10 cellular contexts compared by ENCODE assay signal in genomic region chr1:197224160-197224559, GRCh38. TPM values are rescaled to one million over a fixed set of nuclear protein-coding genes. Genes with fewer than 3 reads are reported as not detected.
DNase-seq lines count a peak whose midpoint lies in the region; ATAC-seq, FAIRE-seq and TF ChIP-seq lines count a peak whose summit lies in the region.
"Had no signal": no experiment of that assay in that cellular context is flagged by ENCODE, and none has a peak within 500 bp of the region (broad histone marks: within the 10 kb centered on the region; RNA-seq: fewer than 3 reads in every experiment).

No MANE protein-coding gene starts in this region.

- WGBS in endodermal cell (ENCODE audit: insufficient coverage in 1 of 2, insufficient read length in 1 of 2), 2 experiments, result 100% methylated on average over 1 of the region's 1 CpG; no CpG with 5 or more reads in 1 of the 2 experiments

- H3K27ac ChIP-seq in DOHH2 (ENCODE audit: low read depth, low read length), result no peak overlapping the region
- no peak overlapping the region for H3K27ac ChIP-seq in endodermal cell (ENCODE audit: low read depth, low read length)
- no peak overlapping the region for H3K27ac ChIP-seq in neural progenitor cell

- H3K9me3 ChIP-seq in DOHH2 (ENCODE audit: control insufficient read depth, insufficient read depth, low read length) (no peaks in the 10 kb centered on the region), endodermal cell (ENCODE audit: control insufficient read depth, low read length) (no peaks in the 10 kb centered on the region), neural progenitor cell (ENCODE audit: low read depth) (no peaks in the 10 kb centered on the region)

- no peak for FAIRE-seq in GM19239 (lab: Jason Lieb, UNC)

- no peaks in the 10 kb centered on the region for H3K36me3 ChIP-seq in DOHH2 (ENCODE audit: control insufficient read depth, low read length)
- H3K36me3 ChIP-seq in endodermal cell (ENCODE audit: control insufficient read depth, insufficient read depth, low read length), result no peaks in the 10 kb centered on the region
- H3K36me3 ChIP-seq in neural progenitor cell, result no peaks in the 10 kb centered on the region

- no peak overlapping the region for H2AFZ ChIP-seq in neural progenitor cell (replicated peaks)

- H3K79me2 ChIP-seq in DOHH2 (ENCODE audit: control insufficient read depth, low read length), result no peaks in the 10 kb centered on the region
- no peaks in the 10 kb centered on the region for H3K79me2 ChIP-seq in neural progenitor cell (ENCODE audit: low read depth)

- H3K27ac Mint-ChIP-seq in endodermal cell (no peak overlapping the region), neural progenitor cell (no peak overlapping the region)
- H3K27ac Mint-ChIP-seq: H9 had no signal

- peak overlapping the region; percentile 43 for H3K4me2 ChIP-seq in DOHH2 (ENCODE audit: low read length)
- no peak overlapping the region for H3K4me2 ChIP-seq in neural progenitor cell

- peak overlapping the region; percentile 18 for H3K4me3 ChIP-seq in DOHH2 (ENCODE audit: low read length)
- no peak overlapping the region for H3K4me3 ChIP-seq in endodermal cell (ENCODE audit: low read length)
- H3K4me3 ChIP-seq in neural progenitor cell, result no peak overlapping the region

- TF ChIP-seq CTCF in DOHH2 (IDR thresholded peaks at IDR 0.05; ENCODE audit: low read depth, low read length, poor library complexity, severe bottlenecking) (no peak), endodermal cell (conservative IDR thresholded peaks at IDR 0.05) (peak; percentile 33), neural progenitor cell (IDR thresholded peaks at IDR 0.05) (peak; percentile 8)

- H3K9me2 ChIP-seq in DOHH2 (replicated peaks; ENCODE audit: control insufficient read depth, low read length), result no peaks in the 10 kb centered on the region

- H3K4me1 Mint-ChIP-seq in endodermal cell, result peaks cover 9% of the 10 kb centered on the region
- peaks cover 10% of the 10 kb centered on the region for H3K4me1 Mint-ChIP-seq in neural progenitor cell

- no peak for ATAC-seq in HG03342 (IDR thresholded peaks at IDR 0.05; ENCODE audit: unreplicated experiment)

- H3K4me1 ChIP-seq in DOHH2 (ENCODE audit: control insufficient read depth, low read length) (peaks cover 16% of the 10 kb centered on the region), endodermal cell (ENCODE audit: control insufficient read depth, insufficient read depth, low read length) (peaks cover 4% of the 10 kb centered on the region), neural progenitor cell (no peaks in the 10 kb centered on the region)

- H3K9me3 Mint-ChIP-seq in endodermal cell, result peaks cover 5% of the 10 kb centered on the region
- H3K9me3 Mint-ChIP-seq in neural progenitor cell, result peaks cover 10% of the 10 kb centered on the region
- H3K9me3 Mint-ChIP-seq: H9 had no signal

- no peaks in the 10 kb centered on the region for H4K20me1 ChIP-seq in DOHH2 (ENCODE audit: control insufficient read depth, insufficient read depth, low read depth, low read length)
- H4K20me1 ChIP-seq in neural progenitor cell (ENCODE audit: low read depth), result no peaks in the 10 kb centered on the region

- H3K27me3 Mint-ChIP-seq in endodermal cell (ENCODE audit: insufficient read depth) (no peaks in the 10 kb centered on the region), neural progenitor cell (ENCODE audit: insufficient read depth, low read depth) (no peaks in the 10 kb centered on the region)

- H3F3A ChIP-seq in DOHH2 (ENCODE audit: control insufficient read depth, insufficient read depth) (no peaks in the 10 kb centered on the region), neural progenitor cell (ENCODE audit: low read depth) (no peaks in the 10 kb centered on the region)

- H3K27me3 ChIP-seq in DOHH2 (ENCODE audit: control insufficient read depth, low read length) (no peaks in the 10 kb centered on the region), endodermal cell (ENCODE audit: control insufficient read depth, insufficient read depth, low read length, poor library complexity, severe bottlenecking) (no peaks in the 10 kb centered on the region), neural progenitor cell (no peaks in the 10 kb centered on the region)

- H3K36me3 Mint-ChIP-seq in endodermal cell (ENCODE audit: low read depth) (no peaks in the 10 kb centered on the region), neural progenitor cell (no peaks in the 10 kb centered on the region)

- peak; percentile 15 for DNase-seq in NCI-H1694 treated with DMSO at 0.1 percent for 48 hours (lab: John Stamatoyannopoulos, UW)
- DNase-seq in endodermal cell, result no peak
- DNase-seq in neural progenitor cell (ENCODE audit: low spot score), result no peak
- DNase-seq in activated gamma-delta T cell treated with Interleukin-2 at 50 U/mL for 16 hours, result no peak
- no peak for DNase-seq in GM19239 (ENCODE audit: insufficient read length, low spot score)
- DNase-seq: H9; stimulated activated naive CD4-positive, alpha-beta T cell; T1000 had no signal

- H3K9ac ChIP-seq in endodermal cell (ENCODE audit: extremely low read depth, low read length, poor library complexity, severe bottlenecking) (no peak overlapping the region), neural progenitor cell (no peak overlapping the region)

- no peak overlapping the region for H3K4me3 Mint-ChIP-seq in endodermal cell
- H3K4me3 Mint-ChIP-seq in neural progenitor cell, result no peak overlapping the region
- H3K4me3 Mint-ChIP-seq: H9 had no signal

RNA-seq across cellular contexts. Expression of gene ZBTB41, which starts 23.1 kb away (rescaled TPM):
- total RNA-seq in endodermal cell, result 10 to 100 TPM; 10.0 to 15.2 TPM
- 8.6 TPM for polyA plus RNA-seq in endodermal cell (2013, experiment 1 of 2)
- 9.4 TPM for polyA plus RNA-seq in endodermal cell (2013, experiment 2 of 2)
- total RNA-seq in neural progenitor cell (ENCODE audit: low replicate concordance), result 13.9 and 21.9 TPM in 2 replicates

RNA-seq across cellular contexts. Expression of gene CRB1, which starts 43.9 kb away (rescaled TPM):
- total RNA-seq in endodermal cell (not detected), neural progenitor cell (ENCODE audit: low replicate concordance) (2.3 and 2.6 TPM in 2 replicates)
- 2.7 TPM for polyA plus RNA-seq in endodermal cell (2013, experiment 1 of 2)
- 2.5 TPM for polyA plus RNA-seq in endodermal cell (2013, experiment 2 of 2)
- total RNA-seq: H9 had no signal
